1 cellular context compared by ENCODE assay signal in genomic region chr16:676565-677297, GRCh38.
TF ChIP-seq lines count a peak whose summit lies in the region.

No MANE protein-coding gene starts in this region.

TF ChIP-seq in GM23338, 12 proteins besides CTCF, POLR2A, EP300 and RAD21 (continued from another document):
- TF ChIP-seq ZNF462 (CRISPR knock-in tag; IDR thresholded peaks at IDR 0.05) (no peak), ZNF114 (CRISPR knock-in tag; IDR thresholded peaks at IDR 0.05) (no peak), POLR2AphosphoS5 (IDR thresholded peaks at IDR 0.05; ENCODE audit: low read depth) (peak; percentile 20; the same call in 1 of the 2 replicates)
TF ChIP-seq in GM23338: peak in this region for 1.
